In genomic region chr2:46873632-46874068, GRCh38 we compare ENCODE assay signal across 8 cellular contexts. TPM values are rescaled to one million over a fixed set of nuclear protein-coding genes. Genes with fewer than 3 reads are reported as not detected.
A peak's percentile ranks its signal among the peaks of the same experiment; 100 is the strongest.
DNase-seq lines count a peak whose midpoint lies in the region; ATAC-seq and TF ChIP-seq lines count a peak whose summit lies in the region.

No MANE protein-coding gene starts in this region.

- H3K4me1 ChIP-seq in left ventricle myocardium inferior = peaks cover 64% of the 10 kb centered on the region
- H3K4me1 ChIP-seq in smooth muscle cell (ENCODE audit: low read depth) = no peaks in the 10 kb centered on the region

- no peaks in the 10 kb centered on the region for H3K9me3 Mint-ChIP-seq in activated T-cell treated with anti-CD3 and anti-CD28 coated beads, Interleukin-2, amount 50 U/mL, for 72 hours

- peak overlapping the region; percentile 45 for H3K4me2 ChIP-seq in smooth muscle cell

- peak; percentile 76 to 78 for ATAC-seq in activated T-cell treated with anti-CD3 and anti-CD28 coated beads, Interleukin-2, amount 50 U/mL, for 72 hours (replicated peaks in 1 of 2)
- no peak for ATAC-seq in GM19463 (IDR thresholded peaks at IDR 0.05; ENCODE audit: unreplicated experiment)
- no peak for ATAC-seq in HG02642 (IDR thresholded peaks at IDR 0.05; ENCODE audit: poor library complexity, unreplicated experiment)

- H2AFZ ChIP-seq in smooth muscle cell (ENCODE audit: low read depth) = no peak overlapping the region

- H3K27ac Mint-ChIP-seq in activated T-cell treated with anti-CD3 and anti-CD28 coated beads, Interleukin-2, amount 50 U/mL, for 72 hours = no peak overlapping the region

- H3K4me3 Mint-ChIP-seq in activated T-cell treated with anti-CD3 and anti-CD28 coated beads, Interleukin-2, amount 50 U/mL, for 72 hours = no peak overlapping the region

- intact Hi-C loops in left ventricle myocardium inferior (cut with micrococcal nuclease) = no loop called here

- peak overlapping the region; percentile 65 for H3K9ac ChIP-seq in smooth muscle cell (ENCODE audit: low read depth)

- H3K4me3 ChIP-seq in left ventricle myocardium inferior = no peak overlapping the region
- no peak overlapping the region for H3K4me3 ChIP-seq in smooth muscle cell

- H3K9me3 ChIP-seq in left ventricle myocardium inferior (replicated peaks) (no peaks in the 10 kb centered on the region), smooth muscle cell (replicated peaks; ENCODE audit: low read depth) (no peaks in the 10 kb centered on the region)

- peaks cover 16% of the 10 kb centered on the region for H3K4me1 Mint-ChIP-seq in activated T-cell treated with anti-CD3 and anti-CD28 coated beads, Interleukin-2, amount 50 U/mL, for 72 hours (ENCODE audit: low read depth)

- DNase-seq in AG08395 (ENCODE audit: low spot score) (peak; percentile 90), HT-29 (ENCODE audit: low spot score) (peak; percentile 71), left ventricle myocardium inferior (peak; percentile 46), smooth muscle cell (lab: John Stamatoyannopoulos, UW; ENCODE audit: unreplicated experiment) (no peak), NCI-H1105 treated with DMSO at 0.1 percent for 48 hours (lab: John Stamatoyannopoulos, UW) (no peak)
- peak; percentile 40 to 60 for DNase-seq in activated T-cell treated with anti-CD3 and anti-CD28 coated beads, Interleukin-2, amount 50 U/mL, for 72 hours

- H3K27me3 ChIP-seq in left ventricle myocardium inferior (ENCODE audit: low read depth) (no peaks in the 10 kb centered on the region), smooth muscle cell (ENCODE audit: low read depth) (no peaks in the 10 kb centered on the region)

- no peak for TF ChIP-seq CTCF in left ventricle myocardium inferior (IDR thresholded peaks at IDR 0.05; ENCODE audit: borderline replicate concordance)
- no peak for TF ChIP-seq CTCF in smooth muscle cell (IDR thresholded peaks at IDR 0.05; ENCODE audit: borderline replicate concordance, insufficient read depth, poor library complexity, severe bottlenecking)

- H4K20me1 ChIP-seq in smooth muscle cell (ENCODE audit: low read depth) = no peaks in the 10 kb centered on the region

- H3K27ac ChIP-seq in left ventricle myocardium inferior (replicated peaks) = peak overlapping the region; percentile 71
- H3K27ac ChIP-seq in smooth muscle cell (ENCODE audit: low read depth) = peak overlapping the region; percentile 92

- H3K36me3 ChIP-seq in left ventricle myocardium inferior = no peaks in the 10 kb centered on the region
- H3K36me3 ChIP-seq in smooth muscle cell (ENCODE audit: low read depth) = no peaks in the 10 kb centered on the region

- H3K36me3 Mint-ChIP-seq in activated T-cell treated with anti-CD3 and anti-CD28 coated beads, Interleukin-2, amount 50 U/mL, for 72 hours (ENCODE audit: insufficient read depth in 2 of 2) = no peaks in the 10 kb centered on the region

- WGBS in smooth muscle cell (ENCODE audit: low lambda C conversion rate) = 4% methylated on average over 5 of the region's 5 CpGs

- no peaks in the 10 kb centered on the region for H3K79me2 ChIP-seq in smooth muscle cell (ENCODE audit: low read depth)

- peaks cover 14% of the 10 kb centered on the region for H3F3A ChIP-seq in smooth muscle cell (ENCODE audit: low read depth)

- H3K27me3 Mint-ChIP-seq in activated T-cell treated with anti-CD3 and anti-CD28 coated beads, Interleukin-2, amount 50 U/mL, for 72 hours (ENCODE audit: low read depth) = peaks cover 28% of the 10 kb centered on the region

RNA-seq across cellular contexts. Expression of gene MCFD2, which starts 42.0 kb away (rescaled TPM):
- total RNA-seq in HT-29 (2014; rRNA removed; shearing (Covaris generic)) = 92.6 and 110 TPM in 2 replicates
- total RNA-seq in activated T-cell treated with anti-CD3 and anti-CD28 coated beads, Interleukin-2, amount 50 U/mL, for 72 hours = 10 to 100 TPM; 50.1 to 59.3 TPM
- total RNA-seq in left ventricle myocardium inferior (61.2 TPM), smooth muscle cell (167 and 232 TPM in 2 replicates)
- polyA plus RNA-seq in smooth muscle cell = 100 and 107 TPM in 2 replicates

Comparison
In these comparisons a context has a peak if more than half of its experiments do, and no peak if none do; other contexts are left out.
1. DNase-seq: peak in AG08395 (single experiment), HT-29 (single experiment), activated T-cell treated with anti-CD3 and anti-CD28 coated beads, Interleukin-2, amount 50 U/mL, for 72 hours (2 of 2) and left ventricle myocardium inferior (single experiment); none in smooth muscle cell (single experiment) and NCI-H1105 treated with DMSO at 0.1 percent for 48 hours (single experiment).
2. ATAC-seq: peak in activated T-cell treated with anti-CD3 and anti-CD28 coated beads, Interleukin-2, amount 50 U/mL, for 72 hours (2 of 2); none in GM19463 (single experiment) and HG02642 (single experiment).